8 cellular contexts compared by ENCODE assay signal in the genomic region with DNA sequence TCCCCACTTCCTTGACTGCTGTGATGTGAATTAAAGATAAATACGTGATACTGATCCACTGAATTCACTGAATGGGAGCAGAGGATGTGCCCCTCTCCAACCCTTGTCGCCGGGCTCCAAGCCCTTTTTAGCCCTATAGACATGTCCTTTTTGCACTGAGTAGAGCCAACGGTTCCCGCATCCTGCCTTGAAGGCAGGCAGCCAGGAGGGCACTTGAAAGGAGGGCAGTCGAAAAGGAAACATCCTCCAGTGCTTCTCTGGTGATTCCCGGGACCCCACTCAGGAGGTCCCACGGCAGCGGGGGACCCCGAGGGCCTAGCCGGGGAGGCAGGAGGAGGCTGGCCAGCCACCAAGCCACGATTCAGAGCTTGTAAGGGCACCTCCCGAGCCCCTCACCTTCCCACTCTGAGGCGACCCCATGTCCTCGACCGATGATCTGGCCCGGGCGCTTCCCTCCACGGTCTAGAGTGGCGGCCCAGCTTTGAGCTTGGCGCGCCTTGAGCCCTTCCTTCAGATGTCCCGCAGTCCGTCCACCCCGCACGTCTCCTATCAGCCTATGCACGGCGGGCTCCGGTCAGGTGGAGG. TPM values are rescaled to one million over a fixed set of nuclear protein-coding genes. Genes with fewer than 3 reads are reported as not detected.
DNase-seq lines count a peak whose midpoint lies in the region; ATAC-seq and TF ChIP-seq lines count a peak whose summit lies in the region.

No MANE protein-coding gene starts in this region.

- ATAC-seq in GM18498 (IDR thresholded peaks at IDR 0.05; ENCODE audit: unreplicated experiment) = peak; percentile 22
- peak; percentile 23 for ATAC-seq in HG03432 (IDR thresholded peaks at IDR 0.05; ENCODE audit: unreplicated experiment)
- peak; percentile 24 for ATAC-seq in activated CD8-positive, alpha-beta T cell treated with anti-CD3 and anti-CD28 coated beads, Interleukin-2, amount 10 ng/mL, durations not matched to agents 7 days and 5 days
- ATAC-seq in heart right ventricle = peak; percentile 23 to 61 (median 46)
- ATAC-seq in psoas muscle = peak; percentile 25 to 60 (median 38)

- H3K9me3 ChIP-seq in heart right ventricle = no peaks in the 10 kb centered on the region
- no peaks in the 10 kb centered on the region for H3K9me3 ChIP-seq in psoas muscle

- H3K4me1 ChIP-seq in heart right ventricle (peaks cover 12 to 49% (median 44%) of the 10 kb centered on the region in 9 donors), psoas muscle (peaks cover 17% of the 10 kb centered on the region)

- H3K27ac ChIP-seq in heart right ventricle = peak overlapping the region; percentile 80 to 98 (median 94)
- peak overlapping the region; percentile 86 for H3K27ac ChIP-seq in psoas muscle

- H3K4me3 ChIP-seq in heart right ventricle = peak overlapping the region; percentile 73 to 97 (median 86)
- peak overlapping the region; percentile 70 for H3K4me3 ChIP-seq in psoas muscle

- H3K36me3 Mint-ChIP-seq in activated CD8-positive, alpha-beta T cell treated with anti-CD3 and anti-CD28 coated beads, Interleukin-2, amount 10 ng/mL, durations not matched to agents 7 days and 5 days (ENCODE audit: low read depth) = peaks cover 44% of the 10 kb centered on the region

- WGBS in heart right ventricle, 2 donors = 1% methylated on average over 29 of the region's 29 CpGs
- 0 to 1% (median 1%) methylated on average over 28 to 29 of the region's 29 CpGs for WGBS in psoas muscle, 3 donors

- H3K27me3 Mint-ChIP-seq in activated CD8-positive, alpha-beta T cell treated with anti-CD3 and anti-CD28 coated beads, Interleukin-2, amount 10 ng/mL, durations not matched to agents 7 days and 5 days (ENCODE audit: low read depth) = no peaks in the 10 kb centered on the region

- POLR2A ChIA-PET in activated CD8-positive, alpha-beta T cell treated with anti-CD3 and anti-CD28 coated beads, Interleukin-2, amount 10 ng/mL, durations not matched to agents 7 days and 5 days (lab: Charles Lee) = interaction anchor here (0.8 to 4.0 kb wide), 4 partner anchors 116 to 771 kb away, joined by 3 to 18 read pairs (median 4); partner anchors contain the start of genes DCAF1 and MAPKAPK3

- DNase-seq in AG08395 (ENCODE audit: low spot score) (peak; percentile 28), heart right ventricle (peak in 1 of 2 donors; percentile 28), psoas muscle (no peak), NCI-H1436 treated with DMSO at 0.1 percent for 48 hours (lab: John Stamatoyannopoulos, UW) (no peak)
- peak; percentile 46 for DNase-seq in activated CD8-positive, alpha-beta T cell treated with anti-CD3 and anti-CD28 coated beads, Interleukin-2, amount 10 ng/mL, durations not matched to agents 7 days and 5 days
- DNase-seq in central memory CD4-positive, alpha-beta T cell = no peak

- intact Hi-C loops in heart right ventricle (cut with DNase I) (loop anchor here in 3 of 10 donors (10.0 kb wide), 2 partner anchors 301 to 809 kb away; no protein-coding TSS in a partner anchor), psoas muscle (cut with DNase I) (loop anchor here in 1 of 2 donors (10.0 kb wide), 1 partner anchor 769 kb away; the partner anchor contains the start of genes CISH and MAPKAPK3)

- H3K9me3 Mint-ChIP-seq in activated CD8-positive, alpha-beta T cell treated with anti-CD3 and anti-CD28 coated beads, Interleukin-2, amount 10 ng/mL, durations not matched to agents 7 days and 5 days (ENCODE audit: insufficient read depth) = no peaks in the 10 kb centered on the region

- TF ChIP-seq CTCF in heart right ventricle (IDR thresholded peaks at IDR 0.05) (no peak), psoas muscle (IDR thresholded peaks at IDR 0.05) (no peak)

- CTCF ChIA-PET in activated CD8-positive, alpha-beta T cell treated with anti-CD3 and anti-CD28 coated beads, Interleukin-2, amount 10 ng/mL, durations not matched to agents 7 days and 5 days (lab: Charles Lee) = interaction anchor here (0.7 to 8.4 kb wide), 7 partner anchors 8 to 793 kb away, joined by 3 to 106 read pairs (median 4); partner anchors contain the start of genes CISH and MAPKAPK3

- H3K27ac Mint-ChIP-seq in activated CD8-positive, alpha-beta T cell treated with anti-CD3 and anti-CD28 coated beads, Interleukin-2, amount 10 ng/mL, durations not matched to agents 7 days and 5 days = peak overlapping the region; percentile 99

- H3K4me3 Mint-ChIP-seq in activated CD8-positive, alpha-beta T cell treated with anti-CD3 and anti-CD28 coated beads, Interleukin-2, amount 10 ng/mL, durations not matched to agents 7 days and 5 days = peak overlapping the region; percentile 100

- H3K27me3 ChIP-seq in heart right ventricle = no peaks in the 10 kb centered on the region
- H3K27me3 ChIP-seq in psoas muscle (ENCODE audit: insufficient read depth in 3 of 3, low read length in 2 of 3) = no peaks in the 10 kb centered on the region

- H3K4me1 Mint-ChIP-seq in activated CD8-positive, alpha-beta T cell treated with anti-CD3 and anti-CD28 coated beads, Interleukin-2, amount 10 ng/mL, durations not matched to agents 7 days and 5 days (ENCODE audit: low read depth) = peaks cover 54% of the 10 kb centered on the region

- H3K36me3 ChIP-seq in heart right ventricle (peaks cover 0 to 30% (median 15%) of the 10 kb centered on the region in 9 donors), psoas muscle (ENCODE audit: insufficient read depth in 1 of 2, low read depth in 1 of 2) (peaks cover 3 to 17% of the 10 kb centered on the region in 2 donors)

RNA-seq across cellular contexts. Expression of gene MANF, which starts 0.9 kb away (rescaled TPM):
- 100 to 1,000 TPM; 136 to 140 TPM for total RNA-seq in activated CD8-positive, alpha-beta T cell treated with anti-CD3 and anti-CD28 coated beads, Interleukin-2, amount 10 ng/mL, durations not matched to agents 7 days and 5 days
- 10 to 100 TPM; 33.8 to 82.3 (median 45.1) TPM for total RNA-seq in heart right ventricle
- polyA plus RNA-seq in heart right ventricle = 100 to 1,000 TPM in 1 of 2 donors, 10 to 100 TPM in 1; 19.1 to 150 TPM
- total RNA-seq in psoas muscle = 10 to 100 TPM; 12.6 to 24.0 (median 19.3) TPM
- 10 to 100 TPM; 17.9 to 42.4 (median 18.3) TPM for polyA plus RNA-seq in psoas muscle

RNA-seq across cellular contexts. Expression of gene RBM15B, which starts 6.8 kb away (rescaled TPM):
- total RNA-seq in activated CD8-positive, alpha-beta T cell treated with anti-CD3 and anti-CD28 coated beads, Interleukin-2, amount 10 ng/mL, durations not matched to agents 7 days and 5 days = 10 to 100 TPM; 30.7 to 30.8 TPM
- 10 to 100 TPM; 11.3 to 17.1 (median 13.7) TPM for total RNA-seq in heart right ventricle
- polyA plus RNA-seq in heart right ventricle = 10 to 100 TPM in 1 of 2 donors, 1 to 10 TPM in 1; 3.6 to 10.4 TPM
- 10 to 100 TPM in 1 of 4 donors, 1 to 10 TPM in 3; 7.0 to 11.9 (median 9.8) TPM for total RNA-seq in psoas muscle
- polyA plus RNA-seq in psoas muscle = 1 to 10 TPM; 4.6 to 8.8 (median 6.1) TPM

Comparison
In these comparisons a context has a peak if more than half of its experiments do, and no peak if none do; other contexts are left out.
1. DNase-seq: peak in AG08395 (single experiment) and activated CD8-positive, alpha-beta T cell treated with anti-CD3 and anti-CD28 coated beads, Interleukin-2, amount 10 ng/mL, durations not matched to agents 7 days and 5 days (single experiment); none in psoas muscle (0 of 2), NCI-H1436 treated with DMSO at 0.1 percent for 48 hours (single experiment) and central memory CD4-positive, alpha-beta T cell (single experiment).
2. Peak in every context shown above with its lines, with median percentiles within 50 percentile points of each other: ATAC-seq.